ENCODE assay signal across 20 cellular contexts in the genomic region with DNA sequence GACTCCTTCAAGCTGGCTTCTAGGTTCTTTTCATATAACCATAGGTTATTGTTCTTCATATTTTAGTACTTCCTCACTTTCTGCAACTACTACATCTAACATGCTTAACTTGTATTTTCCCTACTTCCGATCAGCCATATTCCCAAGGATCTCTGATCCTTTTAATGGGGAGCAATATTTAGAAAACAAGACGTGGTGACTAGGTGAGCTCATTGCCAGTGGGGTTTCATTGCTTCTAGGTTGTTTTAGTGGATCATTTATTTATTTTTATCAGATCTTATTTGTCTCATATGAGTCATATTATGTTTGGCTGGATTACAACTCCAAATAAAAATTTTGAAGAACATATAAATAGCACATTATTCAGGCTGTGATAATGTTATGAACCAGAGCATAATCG.
DNase-seq lines count a peak whose midpoint lies in the region; ATAC-seq and TF ChIP-seq lines count a peak whose summit lies in the region.
"Had no signal": no experiment of that assay in that cellular context is flagged by ENCODE, and none has a peak within 500 bp of the region (broad histone marks: within the 10 kb centered on the region; RNA-seq: fewer than 3 reads in every experiment).

No MANE protein-coding gene starts in this region.

- TF ChIP-seq CTCF in CD14-positive monocyte (IDR thresholded peaks at IDR 0.05), result no peak
- TF ChIP-seq CTCF in dorsolateral prefrontal cortex (IDR thresholded peaks at IDR 0.05 in 54 of 56, conservative IDR thresholded peaks at IDR 0.05 in 2 of 56; ENCODE audit: low read depth in 1 of 56, partially characterized antibody in 56 of 56), result no peak

- peak; percentile 8 for DNase-seq in A172 (ENCODE audit: low spot score)
- peak; percentile 9 for DNase-seq in LHCN-M2 (ENCODE audit: low read depth)
- peak; percentile 29 for DNase-seq in adipocyte (ENCODE audit: low read depth)
- DNase-seq in skeletal muscle cell (ENCODE audit: low read depth), result peak; percentile 1
- DNase-seq in right cardiac atrium, result no peak
- DNase-seq in CD14-positive monocyte (ENCODE audit: low spot score), result no peak
- no peak for DNase-seq in dorsolateral prefrontal cortex
- DNase-seq: 8988T; ACHN; BE2C; C1 segment of cervical spinal cord; Caco-2; CD4-positive, alpha-beta T cell; DMS153; DMS79; GF-D8; HFFc6; IMR-90 had no signal

- H3K4me1 Mint-ChIP-seq in CD14-positive monocyte, result no peaks in the 10 kb centered on the region
- H3K4me1 Mint-ChIP-seq: GM23338 had no signal

- H3K4me3 ChIP-seq in adipocyte (ENCODE audit: low read length), result no peak overlapping the region
- no peak overlapping the region for H3K4me3 ChIP-seq in skeletal muscle cell (ENCODE audit: low read depth, low read length)
- H3K4me3 ChIP-seq in right cardiac atrium (ENCODE audit: low read length), result no peak overlapping the region
- H3K4me3 ChIP-seq in dorsolateral prefrontal cortex, result no peak overlapping the region
- H3K4me3 ChIP-seq: GM23338 had no signal

- no peak overlapping the region for H3K9ac ChIP-seq in adipocyte (ENCODE audit: low read length)

- no peak overlapping the region for H3K27ac ChIP-seq in right cardiac atrium (ENCODE audit: low read length)
- no peak overlapping the region for H3K27ac ChIP-seq in dorsolateral prefrontal cortex

- intact Hi-C loops in right cardiac atrium (cut with DNase I), result no loop called here
- intact Hi-C loops in CD14-positive monocyte (cut with micrococcal nuclease), result no loop called here
- intact Hi-C loops in dorsolateral prefrontal cortex (cut with DNase I), result no loop called here

- no peak for ATAC-seq in right cardiac atrium
- ATAC-seq: GM23338, HCT116 had no signal

- no peaks in the 10 kb centered on the region for H3K36me3 Mint-ChIP-seq in CD14-positive monocyte

- WGBS in right cardiac atrium, result 74% methylated on average over 3 of the region's 3 CpGs

- no peak overlapping the region for H3K4me3 Mint-ChIP-seq in CD14-positive monocyte
- H3K4me3 Mint-ChIP-seq: CD4-positive, alpha-beta T cell; GM23338; HFFc6 had no signal

- no peaks in the 10 kb centered on the region for H3K27me3 Mint-ChIP-seq in CD14-positive monocyte (ENCODE audit: low read depth in 3 of 3)
- H3K27me3 Mint-ChIP-seq: CD4-positive, alpha-beta T cell had no signal

- H3K4me1 ChIP-seq in adipocyte (ENCODE audit: control insufficient read depth, insufficient read depth, low read length) (no peaks in the 10 kb centered on the region), right cardiac atrium (ENCODE audit: control insufficient read depth, insufficient read depth, low read length) (no peaks in the 10 kb centered on the region)
- H3K4me1 ChIP-seq: Caco-2 had no signal

- peaks cover 0 to 15% (median 3%) of the 10 kb centered on the region in 7 donors for H3K9me3 Mint-ChIP-seq in CD14-positive monocyte
- H3K9me3 Mint-ChIP-seq: CD4-positive, alpha-beta T cell; GM23338 had no signal

- no peaks in the 10 kb centered on the region for H3K9me3 ChIP-seq in adipocyte (ENCODE audit: control insufficient read depth, low read length)
- H3K9me3 ChIP-seq in right cardiac atrium (ENCODE audit: control insufficient read depth, low read length), result no peaks in the 10 kb centered on the region
- H3K9me3 ChIP-seq: BE2C, Caco-2 had no signal

- H3K36me3 ChIP-seq in adipocyte (ENCODE audit: control insufficient read depth, insufficient read depth, low read length, severe bottlenecking), result no peaks in the 10 kb centered on the region
- H3K36me3 ChIP-seq: BE2C had no signal

- no peak overlapping the region for H3K27ac Mint-ChIP-seq in CD14-positive monocyte
- H3K27ac Mint-ChIP-seq: CD4-positive, alpha-beta T cell; GM23338; HFFc6 had no signal

- H3K27me3 ChIP-seq in adipocyte (replicated peaks; ENCODE audit: control insufficient read depth, insufficient read depth, low read length) (no peaks in the 10 kb centered on the region), right cardiac atrium (ENCODE audit: control insufficient read depth, insufficient read depth) (no peaks in the 10 kb centered on the region), dorsolateral prefrontal cortex (no peaks in the 10 kb centered on the region)
- H3K27me3 ChIP-seq: BE2C had no signal

Comparison
In these comparisons a context has a peak if more than half of its experiments do, and no peak if none do; other contexts are left out.
1. DNase-seq: peak in A172 (single experiment), LHCN-M2 (single experiment), adipocyte (single experiment) and skeletal muscle cell (single experiment); none in right cardiac atrium (0 of 3), CD14-positive monocyte (single experiment) and dorsolateral prefrontal cortex (0 of 10).